8 cellular contexts compared by ENCODE assay signal in the genomic region with DNA sequence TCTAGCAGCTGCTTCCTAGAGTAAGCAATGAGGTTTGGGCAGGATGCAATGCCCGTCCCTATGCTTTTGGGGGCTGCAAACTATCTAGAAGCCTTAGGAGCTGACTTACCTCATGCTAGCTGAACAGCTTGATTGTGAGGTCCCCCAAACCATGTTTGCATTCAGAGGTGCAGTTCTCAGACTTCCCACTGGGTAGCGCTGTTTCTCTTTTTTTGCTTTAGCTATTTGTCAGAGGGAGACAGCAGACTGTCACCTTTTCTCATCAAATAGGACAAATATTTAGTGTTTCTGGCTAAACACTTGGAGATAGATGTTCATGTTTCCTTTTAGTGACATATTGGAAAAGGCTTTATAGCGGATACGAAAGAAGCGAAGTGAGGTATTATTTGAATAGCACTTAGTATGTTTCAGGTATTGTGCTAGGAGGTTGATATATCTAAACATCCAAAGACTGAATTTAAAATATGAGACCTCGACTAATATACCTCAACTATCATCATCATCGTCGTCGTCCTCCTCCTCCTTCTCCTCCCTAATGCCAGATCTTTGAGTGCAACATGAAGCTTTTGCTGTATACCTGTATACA. TPM values are rescaled to one million over a fixed set of nuclear protein-coding genes. Genes with fewer than 3 reads are reported as not detected.
DNase-seq lines count a peak whose midpoint lies in the region; ATAC-seq, FAIRE-seq and TF ChIP-seq lines count a peak whose summit lies in the region.

No MANE protein-coding gene starts in this region.

- TF ChIP-seq EP300 in suprapubic skin (IDR thresholded peaks at IDR 0.05), result no peak

- no peak overlapping the region for H3K9ac ChIP-seq in neuronal stem cell (ENCODE audit: low read depth, low read length, poor library complexity)

- H2BK120ac ChIP-seq in neuronal stem cell (ENCODE audit: low read depth, low read length), result no peak overlapping the region

- no peaks in the 10 kb centered on the region for H3K79me1 ChIP-seq in neuronal stem cell (ENCODE audit: low read depth, low read length)

- H4K91ac ChIP-seq in neuronal stem cell (ENCODE audit: low read depth, low read length, poor library complexity), result no peak overlapping the region

- TF ChIP-seq CTCF in fibroblast of mammary gland (conservative IDR thresholded peaks at IDR 0.05; ENCODE audit: control insufficient read depth, insufficient read depth, low read depth, low read length) (peak; percentile 93), suprapubic skin (IDR thresholded peaks at IDR 0.05) (peak; percentile 68 to 82)

- H3K14ac ChIP-seq in neuronal stem cell (ENCODE audit: low read length), result no peak overlapping the region

- H2BK15ac ChIP-seq in neuronal stem cell (ENCODE audit: low read length), result no peak overlapping the region

- peak overlapping the region; percentile 72 for H3K18ac ChIP-seq in neuronal stem cell (ENCODE audit: low read length)

- H3K4me1 ChIP-seq in neuronal stem cell (ENCODE audit: control insufficient read depth in 2 of 2, insufficient read depth in 1 of 2, low read depth in 1 of 2, low read length in 2 of 2) (no peaks in the 10 kb centered on the region), suprapubic skin (no peaks in the 10 kb centered on the region)

- no peak overlapping the region for H2BK12ac ChIP-seq in neuronal stem cell (ENCODE audit: low read length)

- no peak overlapping the region for H3K23ac ChIP-seq in neuronal stem cell (ENCODE audit: low read depth, low read length, poor library complexity)

- H3K9me3 ChIP-seq in neuronal stem cell (replicated peaks in 1 of 2; ENCODE audit: control insufficient read depth in 2 of 2, insufficient read depth in 1 of 2, low read depth in 1 of 2, low read length in 2 of 2) (peaks cover 0 to 2% of the 10 kb centered on the region in 2 donors), suprapubic skin (no peaks in the 10 kb centered on the region)

- H3K4me3 ChIP-seq in fibroblast of mammary gland (ENCODE audit: control insufficient read depth, low read depth, low read length) (no peak overlapping the region), neuronal stem cell (ENCODE audit: low read length in 2 of 2) (no peak overlapping the region), suprapubic skin (no peak overlapping the region)

- peak overlapping the region; percentile 54 for H2AFZ ChIP-seq in neuronal stem cell (ENCODE audit: low read length)

- H3K36me3 ChIP-seq in neuronal stem cell (replicated peaks in 1 of 2; ENCODE audit: control insufficient read depth in 2 of 2, insufficient read depth in 2 of 2, low read length in 2 of 2) (no peaks in the 10 kb centered on the region), suprapubic skin (no peaks in the 10 kb centered on the region)

- H2AK5ac ChIP-seq in neuronal stem cell (ENCODE audit: low read depth, low read length), result no peak overlapping the region

- peak; percentile 59 for DNase-seq in DMS114 treated with DMSO at 0.1 percent for 48 hours (lab: John Stamatoyannopoulos, UW; ENCODE audit: unreplicated experiment)
- peak; percentile 56 for DNase-seq in HTR-8/SVneo (ENCODE audit: insufficient read length, low spot score)
- DNase-seq in OCI-M1 (lab: John Stamatoyannopoulos, UW), result peak; percentile 88
- peak; percentile 63 for DNase-seq in activated T-cell treated with anti-CD3 and anti-CD28 coated beads for 48 hours (ENCODE audit: low read depth)
- peak; percentile 60 for DNase-seq in fibroblast of mammary gland (ENCODE audit: low read depth)
- peak; percentile 75 for DNase-seq in neuronal stem cell (ENCODE audit: low spot score)
- DNase-seq in suprapubic skin (ENCODE audit: low spot score in 2 of 2), result peak in 1 of 2 donors; percentile 78

- H3K27me3 ChIP-seq in neuronal stem cell (ENCODE audit: control insufficient read depth in 3 of 3, insufficient read depth in 3 of 3, low read depth in 1 of 3, low read length in 3 of 3) (peaks cover 0 to 8% (median 0%) of the 10 kb centered on the region in 3 experiments), suprapubic skin (no peaks in the 10 kb centered on the region)

- FAIRE-seq in HTR-8/SVneo (lab: Jason Lieb, UNC), result no peak

- H3K27ac ChIP-seq in neuronal stem cell (replicated peaks; ENCODE audit: low read length) (no peak overlapping the region), suprapubic skin (no peak overlapping the region)

- H3K4me2 ChIP-seq in neuronal stem cell (ENCODE audit: insufficient read depth, low read length, poor library complexity, severe bottlenecking), result no peak overlapping the region

- no CpG with 5 or more reads among the region's 9 CpGs for WGBS in neuronal stem cell (ENCODE audit: extremely low coverage in 2 of 2, insufficient read length in 2 of 2, insufficient replicate concordance in 1 of 2), 2 donors
- 18% methylated on average over 9 of the region's 9 CpGs for WGBS in suprapubic skin

- H2BK5ac ChIP-seq in neuronal stem cell (ENCODE audit: low read length), result no peak overlapping the region

- no peak for TF ChIP-seq POLR2A in suprapubic skin (IDR thresholded peaks at IDR 0.05)

- no peak overlapping the region for H4K8ac ChIP-seq in neuronal stem cell (ENCODE audit: low read depth, low read length)

- ATAC-seq in GM21381 (IDR thresholded peaks at IDR 0.05; ENCODE audit: unreplicated experiment), result peak; percentile 80

- no peak overlapping the region for H3K4ac ChIP-seq in neuronal stem cell (ENCODE audit: low read length)

RNA-seq across cellular contexts. Expression of gene TMEM192, which starts 18.7 kb away (rescaled TPM):
- 9.4 TPM for polyA plus RNA-seq in neuronal stem cell (2013, experiment 1 of 2)
- polyA plus RNA-seq in neuronal stem cell (2013, experiment 2 of 2), result 10.4 TPM
- 10 to 100 TPM in 2 of 4 donors, 1 to 10 TPM in 2; 7.0 to 10.9 (median 10.0) TPM for total RNA-seq in suprapubic skin
